Comparison of ENCODE assay signal across 10 cellular contexts in genomic region chr6:40962241-40962640, GRCh38.
DNase-seq lines count a peak whose midpoint lies in the region; ATAC-seq, FAIRE-seq and TF ChIP-seq lines count a peak whose summit lies in the region.
"Had no signal": no experiment of that assay in that cellular context is flagged by ENCODE, and none has a peak within 500 bp of the region (broad histone marks: within the 10 kb centered on the region; RNA-seq: fewer than 3 reads in every experiment).

No MANE protein-coding gene starts in this region.

- H3K36me3 ChIP-seq in astrocyte (ENCODE audit: insufficient read depth, low read length) (no peaks in the 10 kb centered on the region), smooth muscle cell (ENCODE audit: low read depth) (no peaks in the 10 kb centered on the region), Caco-2 (ENCODE audit: control insufficient read depth, insufficient read depth, low read length) (no peaks in the 10 kb centered on the region)

- no peak overlapping the region for H3K4me3 ChIP-seq in Jurkat, Clone E6-1 (ENCODE audit: low read length)
- no peak overlapping the region for H3K4me3 ChIP-seq in astrocyte (ENCODE audit: insufficient read depth, low read depth, low read length)
- H3K4me3 ChIP-seq in smooth muscle cell = no peak overlapping the region
- H3K4me3 ChIP-seq in Caco-2 (ENCODE audit: low read depth, low read length) = no peak overlapping the region
- H3K4me3 ChIP-seq: skin epidermis had no signal

- H3K4me2 ChIP-seq in astrocyte (ENCODE audit: low read length) (peak overlapping the region; percentile 44), smooth muscle cell (peak overlapping the region; percentile 26)

- BruUV-seq in Caco-2 (replicated peaks; lab: Mats Ljungman, UMichigan) = no TSS peak

- peaks cover 23% of the 10 kb centered on the region for H3K4me1 Mint-ChIP-seq in activated CD4-positive, alpha-beta T cell treated with anti-CD3 and anti-CD28 coated beads, Interleukin-2, amount 10 ng/mL, durations not matched to agents 7 days and 5 days
- H3K4me1 Mint-ChIP-seq in astrocyte (ENCODE audit: low read depth, unreplicated experiment) (peaks cover 31% of the 10 kb centered on the region), Caco-2 (ENCODE audit: low read depth, unreplicated experiment) (peaks cover 19% of the 10 kb centered on the region)

- intact Hi-C loops in Caco-2 (cut with micrococcal nuclease; ENCODE audit: unreplicated experiment) = no loop called here

- H3K4me1 ChIP-seq in astrocyte (ENCODE audit: insufficient read depth, low read length) (peaks cover 33% of the 10 kb centered on the region), smooth muscle cell (ENCODE audit: low read depth) (no peaks in the 10 kb centered on the region), Caco-2 (peaks cover 31% of the 10 kb centered on the region)

- ATAC-seq in GM19463 (IDR thresholded peaks at IDR 0.05; ENCODE audit: unreplicated experiment) (no peak), HG03439 (IDR thresholded peaks at IDR 0.05; ENCODE audit: unreplicated experiment) (no peak)

- peaks cover 7% of the 10 kb centered on the region for H3F3A ChIP-seq in smooth muscle cell (ENCODE audit: low read depth)

- H3K27ac Mint-ChIP-seq in activated CD4-positive, alpha-beta T cell treated with anti-CD3 and anti-CD28 coated beads, Interleukin-2, amount 10 ng/mL, durations not matched to agents 7 days and 5 days = peak overlapping the region; percentile 73
- H3K27ac Mint-ChIP-seq in astrocyte (ENCODE audit: unreplicated experiment) (peak overlapping the region; percentile 95), Caco-2 (ENCODE audit: unreplicated experiment) (no peak overlapping the region)

- FAIRE-seq in astrocyte (lab: Jason Lieb, UNC) = peak; percentile 94
- FAIRE-seq: G401.6 had no signal

- CTCF ChIA-PET in activated CD4-positive, alpha-beta T cell treated with anti-CD3 and anti-CD28 coated beads, Interleukin-2, amount 10 ng/mL, durations not matched to agents 7 days and 5 days (lab: Charles Lee) = interaction anchor here (1.0 kb wide), 1 partner anchor 66 kb away, joined by 4 read pairs; no protein-coding TSS in a partner anchor
- CTCF ChIA-PET in Caco-2 (lab: Charles Lee) = no interaction called here

- no peaks in the 10 kb centered on the region for H3K9me3 Mint-ChIP-seq in activated CD4-positive, alpha-beta T cell treated with anti-CD3 and anti-CD28 coated beads, Interleukin-2, amount 10 ng/mL, durations not matched to agents 7 days and 5 days
- H3K9me3 Mint-ChIP-seq in astrocyte (ENCODE audit: unreplicated experiment) (no peaks in the 10 kb centered on the region), Caco-2 (ENCODE audit: unreplicated experiment) (no peaks in the 10 kb centered on the region)

- peak overlapping the region; percentile 35 for H3K27ac ChIP-seq in astrocyte (ENCODE audit: low read depth, low read length)
- peak overlapping the region; percentile 75 for H3K27ac ChIP-seq in smooth muscle cell (ENCODE audit: low read depth)
- H3K27ac ChIP-seq: skin epidermis had no signal

- DNase-seq in activated CD4-positive, alpha-beta T cell treated with anti-CD3 and anti-CD28 coated beads, Interleukin-2, amount 10 ng/mL, durations not matched to agents 7 days and 5 days = peak; percentile 30
- DNase-seq in activated CD4-positive, alpha-beta T cell treated with anti-CD3 and anti-CD28 coated beads, Interleukin-2, amount 50 U/mL, for 4 hours = no peak
- peak; percentile 56 for DNase-seq in Jurkat, Clone E6-1 (ENCODE audit: low read depth, low spot score)
- DNase-seq in astrocyte (ENCODE audit: low read depth) (peak; percentile 98), smooth muscle cell (lab: John Stamatoyannopoulos, UW; ENCODE audit: unreplicated experiment) (no peak), Caco-2 (no peak)

- no peak overlapping the region for H2AFZ ChIP-seq in astrocyte (ENCODE audit: low read depth, low read length)
- no peak overlapping the region for H2AFZ ChIP-seq in smooth muscle cell (ENCODE audit: low read depth)

- TF ChIP-seq CTCF in astrocyte (IDR thresholded peaks at IDR 0.05; ENCODE audit: insufficient read depth, low read depth, low read length) = no peak
- no peak for TF ChIP-seq CTCF in smooth muscle cell (IDR thresholded peaks at IDR 0.05; ENCODE audit: borderline replicate concordance, insufficient read depth, poor library complexity, severe bottlenecking)
- no peak for TF ChIP-seq CTCF in Caco-2 (IDR thresholded peaks at IDR 0.05; ENCODE audit: insufficient read depth in 1 of 2, low read depth in 1 of 2, low read length in 1 of 2, severe bottlenecking in 1 of 2, unreplicated experiment in 1 of 2)

- POLR2A ChIA-PET in activated CD4-positive, alpha-beta T cell treated with anti-CD3 and anti-CD28 coated beads, Interleukin-2, amount 10 ng/mL, durations not matched to agents 7 days and 5 days (lab: Charles Lee) = no interaction called here
- POLR2A ChIA-PET in Caco-2 (lab: Charles Lee) = no interaction called here

- H3K9me3 ChIP-seq in astrocyte (ENCODE audit: insufficient read depth, low read depth, low read length) (no peaks in the 10 kb centered on the region), smooth muscle cell (replicated peaks; ENCODE audit: low read depth) (no peaks in the 10 kb centered on the region), Caco-2 (no peaks in the 10 kb centered on the region)

- no peaks in the 10 kb centered on the region for H3K36me3 Mint-ChIP-seq in activated CD4-positive, alpha-beta T cell treated with anti-CD3 and anti-CD28 coated beads, Interleukin-2, amount 10 ng/mL, durations not matched to agents 7 days and 5 days (ENCODE audit: low read depth)
- H3K36me3 Mint-ChIP-seq in astrocyte (ENCODE audit: low read depth, unreplicated experiment) (no peaks in the 10 kb centered on the region), Caco-2 (ENCODE audit: insufficient read depth, unreplicated experiment) (no peaks in the 10 kb centered on the region)

- no peaks in the 10 kb centered on the region for H3K27me3 Mint-ChIP-seq in activated CD4-positive, alpha-beta T cell treated with anti-CD3 and anti-CD28 coated beads, Interleukin-2, amount 10 ng/mL, durations not matched to agents 7 days and 5 days
- no peaks in the 10 kb centered on the region for H3K27me3 Mint-ChIP-seq in astrocyte (ENCODE audit: low read depth, unreplicated experiment)
- no peaks in the 10 kb centered on the region for H3K27me3 Mint-ChIP-seq in Caco-2 (ENCODE audit: insufficient read depth, unreplicated experiment)

- H3K9ac ChIP-seq in astrocyte (ENCODE audit: low read length) (no peak overlapping the region), smooth muscle cell (ENCODE audit: low read depth) (no peak overlapping the region)

- H3K4me3 Mint-ChIP-seq in activated CD4-positive, alpha-beta T cell treated with anti-CD3 and anti-CD28 coated beads, Interleukin-2, amount 10 ng/mL, durations not matched to agents 7 days and 5 days = no peak overlapping the region
- H3K4me3 Mint-ChIP-seq in astrocyte (ENCODE audit: unreplicated experiment) = no peak overlapping the region
- H3K4me3 Mint-ChIP-seq in Caco-2 (ENCODE audit: unreplicated experiment) = no peak overlapping the region

- WGBS in smooth muscle cell (ENCODE audit: low lambda C conversion rate) = 31% methylated on average over 2 of the region's 2 CpGs

- H3K79me2 ChIP-seq in astrocyte (ENCODE audit: insufficient read depth, low read length) = no peaks in the 10 kb centered on the region
- no peaks in the 10 kb centered on the region for H3K79me2 ChIP-seq in smooth muscle cell (ENCODE audit: low read depth)

- H4K20me1 ChIP-seq in astrocyte (ENCODE audit: insufficient read depth, low read length) (no peaks in the 10 kb centered on the region), smooth muscle cell (ENCODE audit: low read depth) (no peaks in the 10 kb centered on the region)

- H3K27me3 ChIP-seq in astrocyte (ENCODE audit: insufficient read depth, low read length) (peaks cover under 1% of the 10 kb centered on the region), smooth muscle cell (ENCODE audit: low read depth) (no peaks in the 10 kb centered on the region), Caco-2 (replicated peaks; ENCODE audit: control insufficient read depth, insufficient read depth, low read length) (no peaks in the 10 kb centered on the region)

Comparison
In these comparisons a context has a peak if more than half of its experiments do, and no peak if none do; other contexts are left out.
1. DNase-seq: peak in activated CD4-positive, alpha-beta T cell treated with anti-CD3 and anti-CD28 coated beads, Interleukin-2, amount 10 ng/mL, durations not matched to agents 7 days and 5 days (single experiment), Jurkat, Clone E6-1 (single experiment) and astrocyte (single experiment); none in activated CD4-positive, alpha-beta T cell treated with anti-CD3 and anti-CD28 coated beads, Interleukin-2, amount 50 U/mL, for 4 hours (0 of 2), smooth muscle cell (single experiment) and Caco-2 (0 of 2).